27 cellular contexts compared by ENCODE assay signal in the genomic region with DNA sequence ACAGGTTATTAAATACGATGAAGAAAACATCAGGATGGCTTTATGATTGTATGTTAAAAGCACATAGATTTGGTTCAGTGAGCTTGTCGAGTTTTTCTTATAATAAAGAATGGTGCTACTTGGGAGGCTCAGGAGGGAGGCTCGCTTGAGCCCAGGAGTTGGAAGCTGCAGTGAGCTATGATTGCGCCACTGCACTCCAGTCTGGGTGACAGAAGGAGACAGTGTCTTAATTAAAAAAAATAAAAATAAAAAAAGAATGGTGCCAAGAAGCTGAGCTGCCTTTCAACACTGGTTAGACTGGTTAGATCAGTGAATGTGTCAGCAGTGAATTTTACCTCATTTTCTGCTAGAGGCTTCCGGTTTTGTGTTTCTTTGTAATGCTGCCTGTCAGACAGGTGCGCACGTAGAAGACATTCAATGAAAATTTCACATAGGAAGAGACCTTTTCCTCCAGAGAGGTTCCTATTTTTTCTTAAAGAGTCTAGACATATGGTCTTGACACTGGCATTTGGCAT. TPM values are rescaled to one million over a fixed set of nuclear protein-coding genes. Genes with fewer than 3 reads are reported as not detected.
DNase-seq lines count a peak whose midpoint lies in the region; ATAC-seq and TF ChIP-seq lines count a peak whose summit lies in the region.
"Had no signal": no experiment of that assay in that cellular context is flagged by ENCODE, and none has a peak within 500 bp of the region (broad histone marks: within the 10 kb centered on the region; RNA-seq: fewer than 3 reads in every experiment).

No MANE protein-coding gene starts in this region.

- no peaks in the 10 kb centered on the region for H3K9me3 ChIP-seq in neural progenitor cell (ENCODE audit: low read depth)
- H3K9me3 ChIP-seq: transverse colon had no signal

- no peak overlapping the region for H3K4me3 ChIP-seq in neural progenitor cell
- H3K4me3 ChIP-seq: cardiac muscle cell, SK-N-MC, transverse colon had no signal

- DNase-seq in HT-29 (ENCODE audit: low spot score) (peak; percentile 73), NCI-H748 treated with DMSO at 0.1 percent for 48 hours (lab: John Stamatoyannopoulos, UW) (peak; percentile 7), neural progenitor cell (ENCODE audit: low spot score) (no peak), 8988T (no peak)
- no peak for DNase-seq in stimulated activated CD4-positive, alpha-beta T cell treated with anti-CD3 and anti-CD28 coated beads, Interleukin-4, amount 100 ng/mL, for 24 hours
- DNase-seq: activated CD4-positive, alpha-beta memory T cell treated with anti-CD3 and anti-CD28 coated beads for 36 hours; activated naive CD4-positive, alpha-beta T cell; activated T-cell treated with anti-CD3 and anti-CD28 coated beads, Interleukin-2, amount 50 U/mL, for 1 hour; CD4-positive, alpha-beta T cell; DMS79 treated with DMSO at 0.1 percent for 48 hours; H7; NCI-H1092; NCI-H2081 treated with DMSO at 0.1 percent for 48 hours; nephron progenitor cell; T-helper 2 cell; transverse colon had no signal

- peaks cover 9% of the 10 kb centered on the region for H3F3A ChIP-seq in neural progenitor cell (ENCODE audit: low read depth)

- H3K36me3 ChIP-seq in neural progenitor cell = no peaks in the 10 kb centered on the region
- H3K36me3 ChIP-seq: cardiac muscle cell, transverse colon had no signal

- H3K27ac Mint-ChIP-seq in neural progenitor cell = peak overlapping the region; percentile 21
- H3K27ac Mint-ChIP-seq: activated CD4-positive, alpha-beta memory T cell treated with anti-CD3 and anti-CD28 coated beads for 36 hours; CD4-positive, alpha-beta T cell; dendritic cell treated with granulocyte-macrophage colony-stimulating factor and Interleukin-4, amounts not matched to agents 40 ng/mL and 50 ng/mL, for 4 days; nephron progenitor cell; stimulated activated naive CD8-positive, alpha-beta T cell treated with anti-CD3 and anti-CD28 coated beads, Interleukin-15, Interleukin-2, amounts not matched to agents 100 ng/mL and 50 ng/mL, for 24 hours had no signal

- no peak overlapping the region for H3K27ac ChIP-seq in neural progenitor cell
- H3K27ac ChIP-seq: cardiac muscle cell, SK-N-MC, transverse colon had no signal

- no peak for TF ChIP-seq CTCF in neural progenitor cell (IDR thresholded peaks at IDR 0.05)

- ATAC-seq in esophagus mucosa = peak; percentile 96
- ATAC-seq in GM21529 (IDR thresholded peaks at IDR 0.05; ENCODE audit: unreplicated experiment) = no peak
- no peak for ATAC-seq in GM21717 (IDR thresholded peaks at IDR 0.05; ENCODE audit: unreplicated experiment)
- ATAC-seq: Panc1 had no signal

- no peaks in the 10 kb centered on the region for H3K79me2 ChIP-seq in neural progenitor cell (ENCODE audit: low read depth)

- no peaks in the 10 kb centered on the region for H4K20me1 ChIP-seq in neural progenitor cell (ENCODE audit: low read depth)

- no peak overlapping the region for H3K9ac ChIP-seq in neural progenitor cell

- H3K9me3 Mint-ChIP-seq in neural progenitor cell = peaks cover 5% of the 10 kb centered on the region
- H3K9me3 Mint-ChIP-seq: activated CD4-positive, alpha-beta memory T cell treated with anti-CD3 and anti-CD28 coated beads for 36 hours; CD4-positive, alpha-beta T cell; dendritic cell treated with granulocyte-macrophage colony-stimulating factor and Interleukin-4, amounts not matched to agents 40 ng/mL and 50 ng/mL, for 4 days; stimulated activated naive CD8-positive, alpha-beta T cell treated with anti-CD3 and anti-CD28 coated beads, Interleukin-15, Interleukin-2, amounts not matched to agents 100 ng/mL and 50 ng/mL, for 24 hours had no signal

- H3K4me1 Mint-ChIP-seq in neural progenitor cell = no peaks in the 10 kb centered on the region
- H3K4me1 Mint-ChIP-seq: nephron progenitor cell had no signal

- H3K36me3 Mint-ChIP-seq in neural progenitor cell = no peaks in the 10 kb centered on the region
- H3K36me3 Mint-ChIP-seq: activated CD4-positive, alpha-beta memory T cell treated with anti-CD3 and anti-CD28 coated beads for 36 hours had no signal

- no peaks in the 10 kb centered on the region for H3K4me1 ChIP-seq in neural progenitor cell
- H3K4me1 ChIP-seq: transverse colon had no signal

- no peak overlapping the region for H2AFZ ChIP-seq in neural progenitor cell (replicated peaks)

- H3K4me2 ChIP-seq in neural progenitor cell = no peak overlapping the region

- H3K27me3 ChIP-seq in neural progenitor cell = no peaks in the 10 kb centered on the region
- H3K27me3 ChIP-seq: cardiac muscle cell, transverse colon had no signal

- no peak overlapping the region for H3K4me3 Mint-ChIP-seq in neural progenitor cell
- H3K4me3 Mint-ChIP-seq: activated CD4-positive, alpha-beta memory T cell treated with anti-CD3 and anti-CD28 coated beads for 36 hours; CD4-positive, alpha-beta T cell; dendritic cell treated with granulocyte-macrophage colony-stimulating factor and Interleukin-4, amounts not matched to agents 40 ng/mL and 50 ng/mL, for 4 days; nephron progenitor cell; stimulated activated naive CD8-positive, alpha-beta T cell treated with anti-CD3 and anti-CD28 coated beads, Interleukin-15, Interleukin-2, amounts not matched to agents 100 ng/mL and 50 ng/mL, for 24 hours had no signal

- peaks cover 5% of the 10 kb centered on the region for H3K27me3 Mint-ChIP-seq in neural progenitor cell (ENCODE audit: insufficient read depth, low read depth)
- H3K27me3 Mint-ChIP-seq: CD4-positive, alpha-beta T cell; progenitor cell of endocrine pancreas; stimulated activated naive CD8-positive, alpha-beta T cell treated with anti-CD3 and anti-CD28 coated beads, Interleukin-15, Interleukin-2, amounts not matched to agents 100 ng/mL and 50 ng/mL, for 24 hours had no signal

RNA-seq across cellular contexts. Expression of gene ARSF, which starts 15.1 kb away (rescaled TPM):
- not detected in 2 replicates for total RNA-seq in HT-29 (2014; rRNA removed; shearing (Covaris generic))
- total RNA-seq in esophagus mucosa = 1.9 TPM
- total RNA-seq in neural progenitor cell (ENCODE audit: low replicate concordance) = not detected in 2 replicates
- total RNA-seq: activated CD4-positive, alpha-beta memory T cell treated with anti-CD3 and anti-CD28 coated beads for 36 hours; cardiac muscle cell; CD4-positive, alpha-beta T cell; H7; progenitor cell of endocrine pancreas; skeletal muscle tissue; transverse colon had no signal

RNA-seq across cellular contexts. Expression of gene ARSH, which starts 19.8 kb away (rescaled TPM):
- total RNA-seq in HT-29 (2014; rRNA removed; shearing (Covaris generic)) = 0.08 and 0.23 TPM in 2 replicates
- total RNA-seq in esophagus mucosa (0.40 TPM), neural progenitor cell (ENCODE audit: low replicate concordance) (not detected in 2 replicates)
- total RNA-seq: activated CD4-positive, alpha-beta memory T cell treated with anti-CD3 and anti-CD28 coated beads for 36 hours; cardiac muscle cell; CD4-positive, alpha-beta T cell; frontal cortex; H7; progenitor cell of endocrine pancreas; skeletal muscle tissue; transverse colon had no signal

Comparison
In these comparisons a context has a peak if more than half of its experiments do, and no peak if none do; other contexts are left out.
1. DNase-seq: peak in HT-29 (single experiment) and NCI-H748 treated with DMSO at 0.1 percent for 48 hours (single experiment); none in neural progenitor cell (single experiment), 8988T (single experiment) and stimulated activated CD4-positive, alpha-beta T cell treated with anti-CD3 and anti-CD28 coated beads, Interleukin-4, amount 100 ng/mL, for 24 hours (single experiment).